Comparison of ENCODE assay signal across 1 cellular context in genomic region chr18:45528712-45529336, GRCh38.
A peak's percentile ranks its signal among the peaks of the same experiment; 100 is the strongest.
TF ChIP-seq lines count a peak whose summit lies in the region.

No MANE protein-coding gene starts in this region.

TF ChIP-seq in IMR-90, 13 proteins besides CTCF, POLR2A, EP300 and RAD21 (continued from another document):
- no peak for TF ChIP-seq USF2 (IDR thresholded peaks at IDR 0.05; ENCODE audit: low read depth, low read length)
- TF ChIP-seq MAFK (IDR thresholded peaks at IDR 0.05; ENCODE audit: low read depth, low read length) = peak; percentile 87
- no peak for TF ChIP-seq RFX5 (IDR thresholded peaks at IDR 0.05; ENCODE audit: low read depth, low read length)
- no peak for TF ChIP-seq ELK1 (IDR thresholded peaks at IDR 0.05; ENCODE audit: borderline replicate concordance, low read depth, low read length)
